Comparison of ENCODE assay signal across 16 cellular contexts in genomic region chr10:107165007-107165406, GRCh38. TPM values are rescaled to one million over a fixed set of nuclear protein-coding genes. Genes with fewer than 3 reads are reported as not detected.
DNase-seq lines count a peak whose midpoint lies in the region; ATAC-seq and TF ChIP-seq lines count a peak whose summit lies in the region.
"Had no signal": no experiment of that assay in that cellular context is flagged by ENCODE, and none has a peak within 500 bp of the region (broad histone marks: within the 10 kb centered on the region; RNA-seq: fewer than 3 reads in every experiment).

No MANE protein-coding gene starts in this region.

- peak overlapping the region; percentile 31 for H2AFZ ChIP-seq in neural cell (ENCODE audit: low read depth, low read length)

- no peaks in the 10 kb centered on the region for H3K9me2 ChIP-seq in neural cell (ENCODE audit: insufficient read depth, low read length)

- peak; percentile 20 for TF ChIP-seq RAD21 in neural cell (conservative IDR thresholded peaks at IDR 0.05)

- H3K36me3 ChIP-seq in heart left ventricle (no peaks in the 10 kb centered on the region), esophagus muscularis mucosa (no peaks in the 10 kb centered on the region), neural cell (ENCODE audit: insufficient read depth, low read length) (no peaks in the 10 kb centered on the region), urinary bladder (ENCODE audit: insufficient read depth) (no peaks in the 10 kb centered on the region)

- peak overlapping the region; percentile 72 for H3K4me2 ChIP-seq in neural cell (ENCODE audit: low read length)

- WGBS in heart left ventricle, 4 donors, result 3% methylated on average over 11 of the region's 11 CpGs
- 3% methylated on average over 11 of the region's 11 CpGs for whole genome bisulfite sequencing in esophagus muscularis mucosa
- WGBS in urinary bladder, result 3% methylated on average over 11 of the region's 11 CpGs

- ATAC-seq in heart left ventricle (no peak), left ventricle myocardium superior (no peak), GM19467 (IDR thresholded peaks at IDR 0.05; ENCODE audit: unreplicated experiment) (no peak)

- H3K9me3 ChIP-seq in heart left ventricle (no peaks in the 10 kb centered on the region), esophagus muscularis mucosa (no peaks in the 10 kb centered on the region), neural cell (ENCODE audit: low read length) (no peaks in the 10 kb centered on the region)

- peak overlapping the region; percentile 66 for H3K9ac ChIP-seq in neural cell (ENCODE audit: low read length)

- no peaks in the 10 kb centered on the region for H4K20me1 ChIP-seq in neural cell (ENCODE audit: insufficient read depth)

- TF ChIP-seq CTCF in heart left ventricle (IDR thresholded peaks at IDR 0.05) (no peak), esophagus muscularis mucosa (IDR thresholded peaks at IDR 0.05) (no peak), neural cell (IDR thresholded peaks at IDR 0.05; ENCODE audit: poor library complexity, severe bottlenecking) (no peak)

- intact Hi-C loops in heart left ventricle (cut with DNase I) (no loop called here), left ventricle myocardium superior (cut with micrococcal nuclease) (no loop called here), esophagus muscularis mucosa (cut with DNase I) (no loop called here)

- peaks cover 21% of the 10 kb centered on the region for H3K79me2 ChIP-seq in neural cell (replicated peaks; ENCODE audit: insufficient read depth, low read length)

- DNase-seq in heart left ventricle (no peak), left ventricle myocardium superior (no peak), esophagus muscularis mucosa (ENCODE audit: extremely low spot score) (no peak), SHP77 (lab: John Stamatoyannopoulos, UW) (no peak), UCSD-AML1 (lab: John Stamatoyannopoulos, UW; ENCODE audit: unreplicated experiment) (no peak)
- DNase-seq: activated CD4-positive, alpha-beta memory T cell treated with anti-CD3 and anti-CD28 coated beads, Interleukin-2, amount 10 ng/mL, durations not matched to agents 7 days and 5 days; activated naive CD4-positive, alpha-beta T cell treated with anti-CD3 and anti-CD28 coated beads, Interleukin-2, amount 50 U/mL, for 16 hours; DMS79 treated with DMSO at 0.1 percent for 48 hours; effector CD4-positive, alpha-beta T cell; NCI-H1105; NCI-H774 had no signal

- TF ChIP-seq EP300 in esophagus muscularis mucosa (IDR thresholded peaks at IDR 0.05) (no peak), neural cell (conservative IDR thresholded peaks at IDR 0.05; ENCODE audit: poor library complexity, severe bottlenecking) (no peak)

- no peak for TF ChIP-seq POLR2A in heart left ventricle (IDR thresholded peaks at IDR 0.05)
- TF ChIP-seq POLR2A in esophagus muscularis mucosa (IDR thresholded peaks at IDR 0.05; ENCODE audit: low read depth), result no peak

- H3K4me3 ChIP-seq in heart left ventricle (peak overlapping the region in 10 of 12 donors; percentile 27 to 54 (median 40)), esophagus muscularis mucosa (peak overlapping the region; percentile 56 to 67 (median 58)), neural cell (ENCODE audit: low read length) (peak overlapping the region; percentile 70), urinary bladder (ENCODE audit: low read depth, low read length) (peak overlapping the region; percentile 53)

- H3K27ac ChIP-seq in heart left ventricle (peak overlapping the region in 2 of 12 donors; percentile 39), esophagus muscularis mucosa (replicated peaks in 1 of 4) (peak overlapping the region in 3 of 4 donors; percentile 35 to 60 (median 50)), neural cell (ENCODE audit: low read length) (peak overlapping the region; percentile 33), urinary bladder (ENCODE audit: low read depth) (no peak overlapping the region)

- H3F3A ChIP-seq in neural cell (ENCODE audit: insufficient read depth, low read length, poor library complexity, severe bottlenecking), result peaks cover 8% of the 10 kb centered on the region

- H3K27me3 ChIP-seq in heart left ventricle (peaks cover 5 to 66% (median 31%) of the 10 kb centered on the region in 9 donors), esophagus muscularis mucosa (peaks cover 0 to 68% (median 18%) of the 10 kb centered on the region in 4 donors), neural cell (ENCODE audit: insufficient read depth, low read depth, low read length) (peaks cover 10% of the 10 kb centered on the region)

- peaks cover 0 to 13% (median 0%) of the 10 kb centered on the region in 12 donors for H3K4me1 ChIP-seq in heart left ventricle
- H3K4me1 ChIP-seq in esophagus muscularis mucosa, result peaks cover 3 to 21% (median 16%) of the 10 kb centered on the region in 4 donors
- no peaks in the 10 kb centered on the region for H3K4me1 ChIP-seq in urinary bladder (ENCODE audit: insufficient read depth)

TF ChIP-seq in neural cell, 6 proteins besides CTCF, POLR2A, EP300 and RAD21:
- peak; percentile 37 for TF ChIP-seq SMC3 (conservative IDR thresholded peaks at IDR 0.05; ENCODE audit: poor library complexity)
- TF ChIP-seq MXI1 (conservative IDR thresholded peaks at IDR 0.05; ENCODE audit: poor library complexity, severe bottlenecking), result no peak

RNA-seq across cellular contexts. Expression of gene SORCS1, which starts 0.5 kb away (rescaled TPM):
- 1 to 10 TPM in 6 of 9 donors, under 1 TPM in 3; 0.23 to 5.7 (median 1.2) TPM for total RNA-seq in heart left ventricle
- polyA plus RNA-seq in heart left ventricle, result under 1 TPM; 0.36 to 0.53 TPM
- total RNA-seq in left ventricle myocardium superior, result 2.3 TPM
- total RNA-seq in esophagus muscularis mucosa, result 10 to 100 TPM in 2 of 4 donors, 1 to 10 TPM in 2; 7.1 to 16.7 (median 10.7) TPM
- 27.0 and 30.2 TPM in 2 replicates for polyA plus RNA-seq in neural cell
- polyA minus RNA-seq in neural cell, result 61.1 and 85.3 TPM in 2 replicates
- total RNA-seq in urinary bladder, result 14.8 TPM
- polyA plus RNA-seq in urinary bladder, result 9.3 TPM
- total RNA-seq: activated CD4-positive, alpha-beta memory T cell treated with anti-CD3 and anti-CD28 coated beads, Interleukin-2, amount 10 ng/mL, durations not matched to agents 7 days and 5 days; renal cortical epithelial cell; T-helper 1 cell treated with Interleukin-12 subunit alpha and Interleukin-12 subunit beta and Interleukin-4 antibody, amounts not matched to agents 30 ng/mL and 1 ng/mL, for 36 hours had no signal
